In the genomic region with DNA sequence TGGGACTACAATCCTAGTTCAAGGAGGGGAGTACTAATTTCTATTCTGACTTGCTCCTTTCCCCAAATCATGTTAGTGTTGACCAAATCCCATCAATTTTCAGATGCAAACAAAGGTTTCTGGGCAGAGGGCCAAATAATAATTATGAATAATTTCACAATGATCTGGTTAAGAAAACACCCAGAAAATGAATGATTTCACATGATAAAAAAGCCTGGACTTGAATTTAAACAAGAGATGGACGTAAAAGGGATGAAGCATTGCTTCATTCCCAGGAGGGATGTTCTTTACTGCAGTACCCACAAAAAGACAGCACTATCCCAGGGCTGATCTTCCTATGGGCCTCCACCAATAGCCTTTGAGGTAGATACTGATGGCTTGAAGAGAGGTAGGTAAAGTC, we compare ENCODE assay signal across 1 cellular context.
TF ChIP-seq lines count a peak whose summit lies in the region.

No MANE protein-coding gene starts in this region.

TF ChIP-seq in IMR-90, 13 proteins besides CTCF, POLR2A, EP300 and RAD21 (continued from another document):
- TF ChIP-seq NFE2L2 (IDR thresholded peaks at IDR 0.05; ENCODE audit: low read depth, low read length) (no peak), RFX5 (IDR thresholded peaks at IDR 0.05; ENCODE audit: low read depth, low read length) (no peak), MXI1 (IDR thresholded peaks at IDR 0.05; ENCODE audit: borderline replicate concordance, low read depth, low read length) (no peak), RCOR1 (IDR thresholded peaks at IDR 0.05; ENCODE audit: insufficient replicate concordance, low read length) (no peak), FOS (IDR thresholded peaks at IDR 0.05; ENCODE audit: low read depth, low read length) (no peak), SMC3 (IDR thresholded peaks at IDR 0.05; ENCODE audit: low read depth, low read length) (no peak)
TF ChIP-seq in IMR-90: peak in this region for 0.
